8 cellular contexts compared by ENCODE assay signal in genomic region chr12:56487448-56488040, GRCh38. TPM values are rescaled to one million over a fixed set of nuclear protein-coding genes. Genes with fewer than 3 reads are reported as not detected.
DNase-seq lines count a peak whose midpoint lies in the region; ATAC-seq, FAIRE-seq and TF ChIP-seq lines count a peak whose summit lies in the region.

No MANE protein-coding gene starts in this region.

- TF ChIP-seq CTCF in brain microvascular endothelial cell (IDR thresholded peaks at IDR 0.05; ENCODE audit: low read depth, low read length, missing control alignments) (no peak), keratinocyte (optimal IDR thresholded peaks at IDR 0.05 in 1 of 3, IDR thresholded peaks at IDR 0.05 in 1 of 3, conservative IDR thresholded peaks at IDR 0.05 in 1 of 3; ENCODE audit: extremely low read depth in 1 of 3, insufficient read depth in 2 of 3, low read length in 3 of 3) (no peak), smooth muscle cell (IDR thresholded peaks at IDR 0.05; ENCODE audit: borderline replicate concordance, insufficient read depth, poor library complexity, severe bottlenecking) (no peak)

- H2AFZ ChIP-seq in keratinocyte (ENCODE audit: control insufficient read depth, low read length) (peak overlapping the region; percentile 90), smooth muscle cell (ENCODE audit: low read depth) (peak overlapping the region; percentile 7)

- H3K27me3 ChIP-seq in brain microvascular endothelial cell (replicated peaks) (peaks cover 23% of the 10 kb centered on the region), keratinocyte (ENCODE audit: control insufficient read depth, extremely low read depth, insufficient read depth, low read length) (peaks cover 31% of the 10 kb centered on the region), smooth muscle cell (ENCODE audit: low read depth) (peaks cover 65% of the 10 kb centered on the region)

- H3K4me2 ChIP-seq in keratinocyte (ENCODE audit: control insufficient read depth, extremely low read depth, insufficient read depth, low read depth, low read length) (peak overlapping the region; percentile 95), smooth muscle cell (peak overlapping the region; percentile 82)

- 7% methylated on average over 44 of the region's 44 CpGs for WGBS in smooth muscle cell (ENCODE audit: low lambda C conversion rate)

- H3F3A ChIP-seq in smooth muscle cell (ENCODE audit: low read depth), result no peaks in the 10 kb centered on the region

- H3K4me1 ChIP-seq in keratinocyte (ENCODE audit: control insufficient read depth, extremely low read depth, insufficient read depth, low read length), result peaks cover 14% of the 10 kb centered on the region
- H3K4me1 ChIP-seq in smooth muscle cell (ENCODE audit: low read depth), result no peaks in the 10 kb centered on the region

- in situ Hi-C loops in brain microvascular endothelial cell (cut with HindIII; ENCODE audit: low pct_ligation_motif_present, low sequenced_read_pairs), result no loop called here

- H3K36me3 ChIP-seq in brain microvascular endothelial cell (replicated peaks) (no peaks in the 10 kb centered on the region), keratinocyte (ENCODE audit: control insufficient read depth in 2 of 2, extremely low read depth in 1 of 2, insufficient read depth in 2 of 2, low read length in 2 of 2) (no peaks in the 10 kb centered on the region), smooth muscle cell (ENCODE audit: low read depth) (no peaks in the 10 kb centered on the region)

- H3K27ac ChIP-seq in brain microvascular endothelial cell (no peak overlapping the region), keratinocyte (ENCODE audit: control insufficient read depth, insufficient read depth, low read length) (no peak overlapping the region), smooth muscle cell (ENCODE audit: low read depth) (no peak overlapping the region)

- H4K20me1 ChIP-seq in keratinocyte (ENCODE audit: control insufficient read depth, extremely low read depth, insufficient read depth, low read length), result no peaks in the 10 kb centered on the region
- no peaks in the 10 kb centered on the region for H4K20me1 ChIP-seq in smooth muscle cell (ENCODE audit: low read depth)

- DNase-seq in GM12891 (ENCODE audit: insufficient read length, low spot score), result peak; percentile 35
- peak; percentile 35 for DNase-seq in NCI-H748 treated with DMSO at 0.1 percent for 48 hours (lab: John Stamatoyannopoulos, UW)
- DNase-seq in brain microvascular endothelial cell, result no peak
- DNase-seq in keratinocyte (ENCODE audit: low read depth, low spot score), result no peak
- DNase-seq in smooth muscle cell (lab: John Stamatoyannopoulos, UW; ENCODE audit: unreplicated experiment), result no peak
- no peak for DNase-seq in DMS153 (lab: John Stamatoyannopoulos, UW)
- no peak for DNase-seq in GM19238 (ENCODE audit: insufficient read length, low spot score)

- peak overlapping the region; percentile 46 for H3K4me3 ChIP-seq in brain microvascular endothelial cell (ENCODE audit: low read depth, low read length)
- peak overlapping the region; percentile 36 to 68 (median 64) for H3K4me3 ChIP-seq in keratinocyte (ENCODE audit: control insufficient read depth in 2 of 3, extremely low read depth in 1 of 3, insufficient read depth in 2 of 3, low read depth in 1 of 3, low read length in 3 of 3)
- H3K4me3 ChIP-seq in smooth muscle cell, result peak overlapping the region; percentile 52

- dilution Hi-C loops in keratinocyte (cut with MboI; ENCODE audit: extremely low pct_ligation_motif_present, low sequenced_read_pairs), result no loop called here

- no peaks in the 10 kb centered on the region for H3K9me1 ChIP-seq in keratinocyte (ENCODE audit: control insufficient read depth, extremely low read depth, insufficient read depth, low read length)

- H3K9me3 ChIP-seq in keratinocyte (ENCODE audit: control insufficient read depth, low read depth, low read length), result no peaks in the 10 kb centered on the region
- H3K9me3 ChIP-seq in smooth muscle cell (replicated peaks; ENCODE audit: low read depth), result no peaks in the 10 kb centered on the region

- no peak for FAIRE-seq in GM12891 (lab: Jason Lieb, UNC)
- FAIRE-seq in keratinocyte (lab: Jason Lieb, UNC), result no peak

- TF ChIP-seq POLR2A in GM12891 (IDR thresholded peaks at IDR 0.05; ENCODE audit: low read depth, low read length), result no peak

- H3K9ac ChIP-seq in keratinocyte (ENCODE audit: control insufficient read depth, extremely low read depth, insufficient read depth, low read length) (peak overlapping the region; percentile 56), smooth muscle cell (ENCODE audit: low read depth) (no peak overlapping the region)

- H3K79me2 ChIP-seq in keratinocyte (ENCODE audit: control insufficient read depth, insufficient read depth, low read length) (no peaks in the 10 kb centered on the region), smooth muscle cell (ENCODE audit: low read depth) (no peaks in the 10 kb centered on the region)

- peak; percentile 31 for ATAC-seq in HG02759 (IDR thresholded peaks at IDR 0.05; ENCODE audit: unreplicated experiment)

TF ChIP-seq in GM12891, 5 proteins besides CTCF, POLR2A, EP300 and RAD21:
- TF ChIP-seq POU2F2 (IDR thresholded peaks at IDR 0.05; ENCODE audit: low read depth, low read length) (0 out of 2 replicates have a peak, but pooled peaks have one; percentile 25), PAX5 (IDR thresholded peaks at IDR 0.05; ENCODE audit: insufficient read depth, low read length, severe bottlenecking) (no peak)
TF ChIP-seq in GM12891: peak in this region for 1.

RNA-seq across cellular contexts. Expression of gene GLS2, which starts 0.4 kb away (rescaled TPM):
- 3.4 TPM for polyA plus RNA-seq in GM12891 (2012; ENCODE audit: low read depth, missing spikeins)
- polyA plus RNA-seq in keratinocyte, result 0.63 to 0.87 TPM (median 0.68 TPM) in 3 replicates
- 1.0 TPM for polyA plus RNA-seq in keratinocyte (2011; ENCODE audit: low read depth)
- 0.83 and 0.89 TPM in 2 replicates for polyA plus RNA-seq in keratinocyte (2011; cell fraction: cytosol; rRNA removed)
- polyA plus RNA-seq in keratinocyte (2011; cell fraction: nucleus; rRNA removed), result 0.65 and 1.3 TPM in 2 replicates
- 0.62 and 2.3 TPM in 2 replicates for polyA plus RNA-seq in keratinocyte (2012; ENCODE audit: low replicate concordance)
- 0.82 to 1.9 TPM (median 1.1 TPM) in 3 replicates for polyA minus RNA-seq in keratinocyte
- 0.77 TPM for polyA minus RNA-seq in keratinocyte (2011; cell fraction: cytosol; rRNA and poly(A)+ RNA removed)
- polyA minus RNA-seq in keratinocyte (2011; cell fraction: nucleus; rRNA and poly(A)+ RNA removed), result 0.63 TPM in 1 of 2 replicates, not detected in the other
- 0.09 and 0.76 TPM in 2 replicates for total RNA-seq in smooth muscle cell
- 0.37 and 1.8 TPM in 2 replicates for polyA plus RNA-seq in smooth muscle cell

RNA-seq across cellular contexts. Expression of gene SPRYD4, which starts 19.2 kb away (rescaled TPM):
- polyA plus RNA-seq in GM12891 (2012; ENCODE audit: low read depth, missing spikeins), result 1.8 TPM
- polyA plus RNA-seq in keratinocyte (2.1 to 3.3 TPM (median 3.1 TPM) in 3 replicates), smooth muscle cell (0.71 and 1.6 TPM in 2 replicates)
- polyA plus RNA-seq in keratinocyte (2011; ENCODE audit: low read depth), result 0.17 TPM
- polyA plus RNA-seq in keratinocyte (2011; cell fraction: cytosol; rRNA removed), result 1.7 and 2.2 TPM in 2 replicates
- polyA plus RNA-seq in keratinocyte (2011; cell fraction: nucleus; rRNA removed), result 3.7 TPM in 2 replicates
- polyA plus RNA-seq in keratinocyte (2012; ENCODE audit: low replicate concordance), result 1.2 TPM in 2 replicates
- polyA minus RNA-seq in keratinocyte, result 1.2 to 3.3 TPM (median 3.0 TPM) in 3 replicates
- polyA minus RNA-seq in keratinocyte (2011; cell fraction: cytosol; rRNA and poly(A)+ RNA removed), result 0.77 TPM
- polyA minus RNA-seq in keratinocyte (2011; cell fraction: nucleus; rRNA and poly(A)+ RNA removed), result 1.2 and 2.0 TPM in 2 replicates
- total RNA-seq in smooth muscle cell, result 1.0 and 1.1 TPM in 2 replicates

RNA-seq across cellular contexts. Expression of gene MIP, which starts 33.1 kb away (rescaled TPM):
- 0.05 TPM for polyA plus RNA-seq in GM12891 (2012; ENCODE audit: low read depth, missing spikeins)
- not detected in 3 replicates for polyA plus RNA-seq in keratinocyte
- polyA plus RNA-seq in keratinocyte (2011; ENCODE audit: low read depth), result not detected
- 0.05 TPM in 1 of 2 replicates, not detected in the other for polyA plus RNA-seq in keratinocyte (2011; cell fraction: cytosol; rRNA removed)
- not detected in 2 replicates for polyA plus RNA-seq in keratinocyte (2011; cell fraction: nucleus; rRNA removed)
- polyA plus RNA-seq in keratinocyte (2012; ENCODE audit: low replicate concordance), result not detected in 2 replicates
- polyA minus RNA-seq in keratinocyte, result not detected in 3 replicates
- not detected for polyA minus RNA-seq in keratinocyte (2011; cell fraction: cytosol; rRNA and poly(A)+ RNA removed)
- polyA minus RNA-seq in keratinocyte (2011; cell fraction: nucleus; rRNA and poly(A)+ RNA removed), result not detected in 2 replicates
- total RNA-seq in smooth muscle cell, result not detected in 2 replicates
- polyA plus RNA-seq in smooth muscle cell, result 0.19 TPM in 1 of 2 replicates, not detected in the other

RNA-seq across cellular contexts. Expression of gene RBMS2, which starts 34.1 kb away (rescaled TPM):
- 2.3 TPM for polyA plus RNA-seq in GM12891 (2012; ENCODE audit: low read depth, missing spikeins)
- polyA plus RNA-seq in keratinocyte (46.2 to 83.0 TPM (median 64.5 TPM) in 3 replicates), smooth muscle cell (14.5 and 16.8 TPM in 2 replicates)
- 30.6 TPM for polyA plus RNA-seq in keratinocyte (2011; ENCODE audit: low read depth)
- 56.0 and 98.7 TPM in 2 replicates for polyA plus RNA-seq in keratinocyte (2011; cell fraction: cytosol; rRNA removed)
- polyA plus RNA-seq in keratinocyte (2011; cell fraction: nucleus; rRNA removed), result 64.2 and 80.8 TPM in 2 replicates
- polyA plus RNA-seq in keratinocyte (2012; ENCODE audit: low replicate concordance), result 10.1 and 44.1 TPM in 2 replicates
- 131 to 235 TPM (median 210 TPM) in 3 replicates for polyA minus RNA-seq in keratinocyte
- polyA minus RNA-seq in keratinocyte (2011; cell fraction: cytosol; rRNA and poly(A)+ RNA removed), result 47.2 TPM
- polyA minus RNA-seq in keratinocyte (2011; cell fraction: nucleus; rRNA and poly(A)+ RNA removed), result 27.3 and 67.9 TPM in 2 replicates
- total RNA-seq in smooth muscle cell, result 20.6 and 24.7 TPM in 2 replicates

RNA-seq across cellular contexts. Expression of gene TIMELESS, which starts 38.3 kb away (rescaled TPM):
- polyA plus RNA-seq in GM12891 (2012; ENCODE audit: low read depth, missing spikeins), result 19.3 TPM
- polyA plus RNA-seq in keratinocyte (1.4 to 3.5 TPM (median 2.6 TPM) in 3 replicates), smooth muscle cell (9.9 and 11.7 TPM in 2 replicates)
- 4.1 TPM for polyA plus RNA-seq in keratinocyte (2011; ENCODE audit: low read depth)
- polyA plus RNA-seq in keratinocyte (2011; cell fraction: cytosol; rRNA removed), result 1.9 and 2.3 TPM in 2 replicates
- polyA plus RNA-seq in keratinocyte (2011; cell fraction: nucleus; rRNA removed), result 7.8 and 9.1 TPM in 2 replicates
- polyA plus RNA-seq in keratinocyte (2012; ENCODE audit: low replicate concordance), result 2.3 and 11.3 TPM in 2 replicates
- polyA minus RNA-seq in keratinocyte, result 1.9 to 9.9 TPM (median 3.5 TPM) in 3 replicates
- polyA minus RNA-seq in keratinocyte (2011; cell fraction: cytosol; rRNA and poly(A)+ RNA removed), result 2.7 TPM
- polyA minus RNA-seq in keratinocyte (2011; cell fraction: nucleus; rRNA and poly(A)+ RNA removed), result 1.1 and 2.6 TPM in 2 replicates
- total RNA-seq in smooth muscle cell, result 6.3 and 7.2 TPM in 2 replicates

Comparison
In these comparisons a context has a peak if more than half of its experiments do, and no peak if none do; other contexts are left out.
1. DNase-seq: peak in GM12891 (single experiment) and NCI-H748 treated with DMSO at 0.1 percent for 48 hours (single experiment); none in brain microvascular endothelial cell (single experiment), keratinocyte (single experiment), smooth muscle cell (single experiment), DMS153 (single experiment) and GM19238 (single experiment).
2. Peak in every context shown above with its lines, with median percentiles within 50 percentile points of each other: H3K4me3 ChIP-seq.